Comparison of ENCODE assay signal across 8 cellular contexts in the genomic region with DNA sequence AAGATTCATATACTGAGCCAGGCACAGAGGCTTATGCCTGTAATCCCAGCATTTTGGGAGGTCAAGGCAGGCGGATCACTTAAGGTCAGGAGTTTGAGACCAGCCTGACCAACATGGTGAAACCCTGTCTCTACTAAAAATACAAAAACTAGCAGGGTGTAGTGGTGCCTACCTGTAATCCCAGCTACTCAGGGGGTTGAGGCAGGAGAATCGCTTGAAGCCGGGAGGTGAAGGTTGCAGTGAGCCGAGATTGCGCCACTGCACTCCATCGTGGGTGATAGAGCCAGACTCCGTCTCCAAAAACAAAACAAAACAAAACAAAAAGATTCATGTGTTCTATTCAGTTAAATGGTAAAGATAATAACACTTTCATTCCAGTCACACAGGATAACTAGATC.
A peak's percentile ranks its signal among the peaks of the same experiment; 100 is the strongest.
DNase-seq lines count a peak whose midpoint lies in the region; ATAC-seq and TF ChIP-seq lines count a peak whose summit lies in the region.
"Not testable (repeated sequence)": the region's sequence is repeated elsewhere in the genome, so short reads cannot be mapped to it uniquely, and the experiment has no call there.

No MANE protein-coding gene starts in this region.

- CTCF ChIA-PET in RWPE1 (lab: Yijun Ruan, JAX) = interaction anchor here (1.5 kb wide), 1 partner anchor 76 kb away, joined by 4 read pairs; no protein-coding TSS in a partner anchor

- H3K27me3 ChIP-seq in BLaER1; GM23248 (replicated peaks; ENCODE audit: insufficient read depth); neural progenitor cell: not testable (repeated sequence)

- peak; percentile 34 for ATAC-seq in central memory CD8-positive, alpha-beta T cell (replicated peaks; ENCODE audit: extremely low read depth, poor library complexity, severe bottlenecking)
- peak in 1 of 2 donors; percentile 0 for ATAC-seq in stimulated activated naive B cell treated with anti-CD40 and anti-IgM and Interleukin-4, amounts not matched to agents 10 μg/mL and 1 μg/mL and 100 μg/mL, for 72 hours (replicated peaks)

- POLR2A ChIA-PET in RWPE1 (lab: Yijun Ruan, JAX; ENCODE audit: low non-redundant PET) = not testable (repeated sequence)

- H3K4me2 ChIP-seq in BLaER1 = peak overlapping the region; percentile 87
- H3K4me2 ChIP-seq in GM23248 (ENCODE audit: unreplicated experiment) = peak overlapping the region; percentile 81
- H3K4me2 ChIP-seq in neural progenitor cell = not testable (repeated sequence)

- not testable (repeated sequence) for H4K20me1 ChIP-seq in BLaER1; GM23248 (ENCODE audit: insufficient read depth); neural progenitor cell (ENCODE audit: low read depth)

- TF ChIP-seq CTCF in RWPE1 (conservative IDR thresholded peaks at IDR 0.05; ENCODE audit: low read depth); neural progenitor cell (IDR thresholded peaks at IDR 0.05): not testable (repeated sequence)

- peak overlapping the region; percentile 67 for H3K9ac ChIP-seq in BLaER1
- peak overlapping the region; percentile 93 for H3K9ac ChIP-seq in GM23248
- not testable (repeated sequence) for H3K9ac ChIP-seq in neural progenitor cell

- peak overlapping the region; percentile 99 for H3K27ac Mint-ChIP-seq in activated T-cell treated with anti-CD3 and anti-CD28 coated beads, Interleukin-2, amount 50 U/mL, for 24 hours
- peak overlapping the region; percentile 96 for H3K27ac Mint-ChIP-seq in central memory CD8-positive, alpha-beta T cell (ENCODE audit: low read depth)
- peak overlapping the region; percentile 86 to 99 (median 95) for H3K27ac Mint-ChIP-seq in immature natural killer cell
- H3K27ac Mint-ChIP-seq in neural progenitor cell = peak overlapping the region; percentile 67
- H3K27ac Mint-ChIP-seq in stimulated activated naive B cell treated with anti-CD40 and anti-IgM and Interleukin-4, amounts not matched to agents 10 μg/mL and 1 μg/mL and 100 μg/mL, for 72 hours = peak overlapping the region; percentile 97

- H3K4me1 ChIP-seq in BLaER1 (peaks cover 85% of the 10 kb centered on the region), GM23248 (ENCODE audit: insufficient read depth) (peaks cover 75% of the 10 kb centered on the region)
- not testable (repeated sequence) for H3K4me1 ChIP-seq in neural progenitor cell

- peaks cover 81% of the 10 kb centered on the region for H3K4me1 Mint-ChIP-seq in activated T-cell treated with anti-CD3 and anti-CD28 coated beads, Interleukin-2, amount 50 U/mL, for 24 hours (ENCODE audit: low read depth)
- H3K4me1 Mint-ChIP-seq in central memory CD8-positive, alpha-beta T cell = peaks cover 42% of the 10 kb centered on the region
- peaks cover 43 to 63% of the 10 kb centered on the region in 2 donors for H3K4me1 Mint-ChIP-seq in immature natural killer cell
- H3K4me1 Mint-ChIP-seq in neural progenitor cell = peaks cover 23% of the 10 kb centered on the region
- peaks cover 38 to 78% of the 10 kb centered on the region in 2 donors for H3K4me1 Mint-ChIP-seq in stimulated activated naive B cell treated with anti-CD40 and anti-IgM and Interleukin-4, amounts not matched to agents 10 μg/mL and 1 μg/mL and 100 μg/mL, for 72 hours

- WGBS in GM23248 (ENCODE audit: low coverage in 1 of 2, low lambda C conversion rate in 2 of 2, missing lambda C conversion rate in 2 of 2), 2 experiments = 28 to 30% methylated on average over 7 of the region's 7 CpGs

- peaks cover 64% of the 10 kb centered on the region for H3K36me3 Mint-ChIP-seq in activated T-cell treated with anti-CD3 and anti-CD28 coated beads, Interleukin-2, amount 50 U/mL, for 24 hours (ENCODE audit: low read depth)
- peaks cover 11% of the 10 kb centered on the region for H3K36me3 Mint-ChIP-seq in central memory CD8-positive, alpha-beta T cell (ENCODE audit: insufficient read depth)
- peaks cover 0 to 21% (median 3%) of the 10 kb centered on the region in 3 donors for H3K36me3 Mint-ChIP-seq in immature natural killer cell
- not testable (repeated sequence) for H3K36me3 Mint-ChIP-seq in neural progenitor cell
- H3K36me3 Mint-ChIP-seq in stimulated activated naive B cell treated with anti-CD40 and anti-IgM and Interleukin-4, amounts not matched to agents 10 μg/mL and 1 μg/mL and 100 μg/mL, for 72 hours = peaks cover 2 to 33% of the 10 kb centered on the region in 2 donors

- not testable (repeated sequence) for H3K36me3 ChIP-seq in BLaER1; GM23248 (ENCODE audit: low read depth); neural progenitor cell

- not testable (repeated sequence) for H3K9me2 ChIP-seq in GM23248 (ENCODE audit: insufficient read depth)

- not testable (repeated sequence) for H3K9me3 Mint-ChIP-seq in activated T-cell treated with anti-CD3 and anti-CD28 coated beads, Interleukin-2, amount 50 U/mL, for 24 hours; central memory CD8-positive, alpha-beta T cell; immature natural killer cell; neural progenitor cell; stimulated activated naive B cell treated with anti-CD40 and anti-IgM and Interleukin-4, amounts not matched to agents 10 μg/mL and 1 μg/mL and 100 μg/mL, for 72 hours

- peak overlapping the region; percentile 78 for H3K4me3 Mint-ChIP-seq in activated T-cell treated with anti-CD3 and anti-CD28 coated beads, Interleukin-2, amount 50 U/mL, for 24 hours
- peak overlapping the region; percentile 65 for H3K4me3 Mint-ChIP-seq in central memory CD8-positive, alpha-beta T cell
- H3K4me3 Mint-ChIP-seq in immature natural killer cell = peak overlapping the region; percentile 19 to 84 (median 76)
- not testable (repeated sequence) for H3K4me3 Mint-ChIP-seq in neural progenitor cell
- peak overlapping the region; percentile 80 to 86 for H3K4me3 Mint-ChIP-seq in stimulated activated naive B cell treated with anti-CD40 and anti-IgM and Interleukin-4, amounts not matched to agents 10 μg/mL and 1 μg/mL and 100 μg/mL, for 72 hours

- not testable (repeated sequence) for H3K27me3 Mint-ChIP-seq in activated T-cell treated with anti-CD3 and anti-CD28 coated beads, Interleukin-2, amount 50 U/mL, for 24 hours; central memory CD8-positive, alpha-beta T cell; immature natural killer cell (ENCODE audit: low read depth in 3 of 3); neural progenitor cell (ENCODE audit: insufficient read depth, low read depth); stimulated activated naive B cell treated with anti-CD40 and anti-IgM and Interleukin-4, amounts not matched to agents 10 μg/mL and 1 μg/mL and 100 μg/mL, for 72 hours

- peak; percentile 34 for DNase-seq in GM23248
- not testable (repeated sequence) for DNase-seq in RWPE1 (ENCODE audit: low spot score); activated T-cell treated with anti-CD3 and anti-CD28 coated beads, Interleukin-2, amount 50 U/mL, for 24 hours; central memory CD8-positive, alpha-beta T cell (ENCODE audit: low spot score in 2 of 2); immature natural killer cell; neural progenitor cell (ENCODE audit: low spot score); stimulated activated naive B cell treated with anti-CD40 and anti-IgM and Interleukin-4, amounts not matched to agents 10 μg/mL and 1 μg/mL and 100 μg/mL, for 72 hours

- H3K27ac ChIP-seq in BLaER1 = peak overlapping the region; percentile 87
- H3K27ac ChIP-seq in GM23248 = peak overlapping the region; percentile 99
- peak overlapping the region; percentile 90 for H3K27ac ChIP-seq in RWPE1
- not testable (repeated sequence) for H3K27ac ChIP-seq in neural progenitor cell

- in situ Hi-C loops in GM23248 (cut with MboI) = not testable (repeated sequence)

- H3K9me3 ChIP-seq in BLaER1; GM23248 (ENCODE audit: low read depth); neural progenitor cell (ENCODE audit: low read depth): not testable (repeated sequence)

- peak overlapping the region; percentile 25 for H3K4me3 ChIP-seq in BLaER1
- H3K4me3 ChIP-seq in GM23248 = peak overlapping the region; percentile 53
- not testable (repeated sequence) for H3K4me3 ChIP-seq in neural progenitor cell

- peaks cover 71% of the 10 kb centered on the region for H3K79me2 ChIP-seq in GM23248 (ENCODE audit: insufficient read depth)
- H3K79me2 ChIP-seq in neural progenitor cell (ENCODE audit: low read depth) = not testable (repeated sequence)

- not testable (repeated sequence) for H2AFZ ChIP-seq in GM23248; neural progenitor cell (replicated peaks)

- peaks cover 59% of the 10 kb centered on the region for H3F3A ChIP-seq in GM23248 (ENCODE audit: insufficient read depth)
- not testable (repeated sequence) for H3F3A ChIP-seq in neural progenitor cell (ENCODE audit: low read depth)
